In the genomic region with DNA sequence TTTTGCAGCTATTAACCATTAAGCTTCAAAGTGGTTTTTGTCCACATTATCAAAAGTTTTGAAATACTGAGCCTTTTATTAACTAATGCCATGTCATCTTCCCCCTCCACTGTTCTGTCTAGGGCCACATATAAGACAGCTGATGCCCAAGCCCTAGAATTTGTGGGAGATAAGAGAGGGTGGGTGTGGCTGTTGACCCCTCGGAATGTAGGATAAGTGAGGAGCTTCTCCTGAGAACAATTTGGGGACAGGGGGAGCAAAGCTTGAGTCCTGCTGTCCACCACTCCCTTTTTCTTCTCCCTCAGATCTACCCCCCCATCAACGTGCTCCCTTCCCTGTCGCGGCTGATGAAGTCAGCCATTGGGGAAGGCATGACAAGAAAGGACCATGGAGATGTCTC, we compare ENCODE assay signal across 16 cellular contexts. TPM values are rescaled to one million over a fixed set of nuclear protein-coding genes. Genes with fewer than 3 reads are reported as not detected.
"Had no signal": no experiment of that assay in that cellular context is flagged by ENCODE, and none has a peak within 500 bp of the region (broad histone marks: within the 10 kb centered on the region; RNA-seq: fewer than 3 reads in every experiment).

No MANE protein-coding gene starts in this region.

- H3K9me3 ChIP-seq: heart right ventricle, neutrophil, right atrium auricular region, sigmoid colon, suprapubic skin, thyroid gland, upper lobe of left lung, uterus had no signal

- H3K9me3 Mint-ChIP-seq: naive thymus-derived CD8-positive, alpha-beta T cell had no signal

- H3K27ac ChIP-seq: heart right ventricle, neutrophil, right atrium auricular region, sigmoid colon, skin epidermis, suprapubic skin, thyroid gland, upper lobe of left lung, uterus had no signal

- DNase-seq: cortex of kidney had no signal

- H3K36me3 ChIP-seq: heart right ventricle, neutrophil, right atrium auricular region, sigmoid colon, suprapubic skin, thyroid gland, upper lobe of left lung, uterus had no signal

- H3K27me3 ChIP-seq: thyroid gland had no signal

RNA-seq across cellular contexts. Expression of gene ANKRD53, which starts 14.3 kb away (rescaled TPM):
- polyA plus RNA-seq: naive thymus-derived CD8-positive, alpha-beta T cell; neural cell had no signal

RNA-seq across cellular contexts. Expression of gene ATP6V1B1, which starts 28.4 kb away (rescaled TPM):
- total RNA-seq: frontal cortex; liver; lung microvascular endothelial cell; mononuclear cell; naive thymus-derived CD8-positive, alpha-beta T cell; right atrium auricular region; thyroid gland had no signal
- polyA plus RNA-seq: liver; naive thymus-derived CD8-positive, alpha-beta T cell had no signal
